ENCODE assay signal across 22 cellular contexts in the genomic region with DNA sequence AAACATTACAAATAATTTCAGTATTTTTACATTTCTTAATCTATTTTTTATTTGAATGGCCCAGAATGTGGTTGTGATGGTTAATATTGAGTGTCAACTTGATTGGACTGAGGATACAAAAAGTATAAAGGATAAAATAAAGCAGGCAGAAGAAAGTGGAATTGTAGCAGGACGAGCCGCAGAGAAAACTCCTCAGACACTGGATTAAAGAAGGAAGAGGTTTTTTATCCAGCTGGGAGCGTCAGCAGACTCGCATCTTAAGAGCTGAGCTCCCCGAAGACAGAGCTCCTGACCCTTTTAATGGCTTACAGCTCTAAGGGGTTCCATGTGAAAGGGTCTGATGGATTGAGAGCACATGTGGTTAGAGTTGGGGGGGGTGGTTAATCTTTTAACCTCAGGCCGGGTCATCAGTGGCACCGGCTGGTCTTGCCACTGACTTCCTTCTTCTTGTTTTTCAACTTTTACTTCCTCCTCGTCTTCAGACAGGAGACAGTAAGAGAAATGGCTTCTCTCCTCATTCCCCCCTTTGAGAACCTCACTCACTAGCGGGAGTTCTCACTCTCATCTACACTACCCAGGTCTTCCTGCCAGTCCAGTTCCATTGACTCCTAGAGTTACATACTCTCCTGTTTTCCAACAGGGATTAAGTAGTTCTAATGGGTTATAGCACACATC.
A peak's percentile ranks its signal among the peaks of the same experiment; 100 is the strongest.
DNase-seq lines count a peak whose midpoint lies in the region; ATAC-seq and TF ChIP-seq lines count a peak whose summit lies in the region.
"Had no signal": no experiment of that assay in that cellular context is flagged by ENCODE, and none has a peak within 500 bp of the region (broad histone marks: within the 10 kb centered on the region; RNA-seq: fewer than 3 reads in every experiment).

No MANE protein-coding gene starts in this region.

- H3K9me3 Mint-ChIP-seq in GM23338: peaks cover 35% of the 10 kb centered on the region

- no peak overlapping the region for H2AFZ ChIP-seq in GM23338
- H2AFZ ChIP-seq in OCI-LY7 (ENCODE audit: low read length): no peak overlapping the region

- peak; percentile 33 for DNase-seq in GM23338 (ENCODE audit: low spot score)
- DNase-seq in OCI-LY7 (ENCODE audit: low spot score): peak; percentile 32
- peak; percentile 10 for DNase-seq in epithelial cell of esophagus (ENCODE audit: low read depth)
- DNase-seq in left cardiac atrium: no peak
- no peak for DNase-seq in Kasumi-1 (lab: John Stamatoyannopoulos, UW)
- DNase-seq: effector CD8-positive, alpha-beta T cell; IMR-90; kidney glomerular epithelial cell; NCI-H1105; NCI-H526 treated with DMSO at 0.1 percent for 48 hours; small intestine; stimulated activated CD4-positive, alpha-beta T cell treated with anti-CD3 and anti-CD28 coated beads, Interleukin-4, amount 100 ng/mL, for 24 hours; T-helper 9 cell had no signal

- H3K36me3 Mint-ChIP-seq in GM23338 (ENCODE audit: low read depth): peaks cover 50% of the 10 kb centered on the region

- H3K27me3 Mint-ChIP-seq in GM23338 (ENCODE audit: insufficient read depth, low read depth, poor library complexity): peaks cover 5% of the 10 kb centered on the region
- H3K27me3 Mint-ChIP-seq: activated T-helper 17 cell treated with anti-CD3 and anti-CD28 coated beads, Interleukin-2, amount 50 U/mL, for 72 hours; B cell had no signal

- H3K4me1 ChIP-seq in GM23338 (ENCODE audit: insufficient read depth) (no peaks in the 10 kb centered on the region), OCI-LY7 (ENCODE audit: insufficient read depth, low read length, poor library complexity, severe bottlenecking) (no peaks in the 10 kb centered on the region), subcutaneous abdominal adipose tissue (ENCODE audit: control insufficient read depth in 5 of 5, insufficient read depth in 5 of 5, low read length in 5 of 5) (no peaks in the 10 kb centered on the region)
- H3K4me1 ChIP-seq: foreskin keratinocyte, prostate gland had no signal

- H3K36me3 ChIP-seq in GM23338 (ENCODE audit: insufficient read depth): peaks cover 8% of the 10 kb centered on the region; the same call in 1 of the 2 replicates
- peaks cover 54% of the 10 kb centered on the region for H3K36me3 ChIP-seq in OCI-LY7 (ENCODE audit: insufficient read depth, low read length)
- peaks cover 0 to 21% (median 3%) of the 10 kb centered on the region in 5 donors for H3K36me3 ChIP-seq in subcutaneous abdominal adipose tissue (ENCODE audit: control insufficient read depth in 5 of 5, insufficient read depth in 5 of 5, low read length in 5 of 5)
- H3K36me3 ChIP-seq: prostate gland had no signal

- H3K9me3 ChIP-seq in OCI-LY7 (ENCODE audit: low read length) (peaks cover 21% of the 10 kb centered on the region; the same call in 1 of the 2 replicates), subcutaneous abdominal adipose tissue (ENCODE audit: control insufficient read depth in 5 of 5, low read length in 5 of 5) (peaks cover 13 to 35% (median 27%) of the 10 kb centered on the region in 5 donors)
- H3K9me3 ChIP-seq: prostate gland had no signal

- CTCF ChIA-PET in OCI-LY7 (lab: Charles Lee; ENCODE audit: unreplicated experiment): no interaction called here

- no peaks in the 10 kb centered on the region for H3K4me1 Mint-ChIP-seq in GM23338
- H3K4me1 Mint-ChIP-seq: activated T-helper 17 cell treated with anti-CD3 and anti-CD28 coated beads, Interleukin-2, amount 50 U/mL, for 72 hours; B cell had no signal

- no peak for ATAC-seq in GM23338
- no peak for ATAC-seq in left cardiac atrium
- ATAC-seq in HG03565 (IDR thresholded peaks at IDR 0.05; ENCODE audit: unreplicated experiment): no peak
- ATAC-seq: activated CD4-positive, CD25-positive, alpha-beta regulatory T cell treated with anti-CD3 and anti-CD28 coated beads, Interleukin-2, amount 50 U/mL, for 24 hours; activated T-helper 17 cell treated with anti-CD3 and anti-CD28 coated beads, Interleukin-2, amount 50 U/mL, for 72 hours; foreskin keratinocyte; Panc1 had no signal

- no peak overlapping the region for H3K9ac ChIP-seq in subcutaneous abdominal adipose tissue (ENCODE audit: low read length in 5 of 5)

- H3K9me2 ChIP-seq in GM23338 (ENCODE audit: insufficient read depth) (no peaks in the 10 kb centered on the region), OCI-LY7 (ENCODE audit: insufficient read depth, low read length) (no peaks in the 10 kb centered on the region)

- H3K79me2 ChIP-seq in GM23338 (replicated peaks; ENCODE audit: insufficient read depth) (no peaks in the 10 kb centered on the region), OCI-LY7 (ENCODE audit: insufficient read depth, low read depth, low read length) (no peaks in the 10 kb centered on the region)

- no peak overlapping the region for H3K4me2 ChIP-seq in GM23338
- no peak overlapping the region for H3K4me2 ChIP-seq in OCI-LY7 (ENCODE audit: low read length)

- POLR2A ChIA-PET in OCI-LY7 (lab: Charles Lee): interaction anchor here (1.0 kb wide), 1 partner anchor 48 kb away, joined by 3 read pairs; no protein-coding TSS in a partner anchor

- H3K4me3 ChIP-seq in GM23338 (no peak overlapping the region), OCI-LY7 (ENCODE audit: low read depth, low read length, poor library complexity, severe bottlenecking) (no peak overlapping the region), epithelial cell of esophagus (ENCODE audit: low read length) (no peak overlapping the region), subcutaneous abdominal adipose tissue (ENCODE audit: low read depth in 1 of 5, low read length in 5 of 5) (peak overlapping the region in 3 of 5 donors; percentile 11 to 53 (median 47))
- H3K4me3 ChIP-seq: prostate gland, SK-N-MC had no signal

- H4K20me1 ChIP-seq in GM23338 (replicated peaks; ENCODE audit: insufficient read depth) (no peaks in the 10 kb centered on the region), OCI-LY7 (ENCODE audit: insufficient read depth, low read length) (no peaks in the 10 kb centered on the region)

- H3K27ac Mint-ChIP-seq in GM23338: no peak overlapping the region
- H3K27ac Mint-ChIP-seq: activated T-helper 17 cell treated with anti-CD3 and anti-CD28 coated beads, Interleukin-2, amount 50 U/mL, for 72 hours; B cell had no signal

- H3K4me3 Mint-ChIP-seq in GM23338: no peak overlapping the region
- H3K4me3 Mint-ChIP-seq: activated T-helper 17 cell treated with anti-CD3 and anti-CD28 coated beads, Interleukin-2, amount 50 U/mL, for 72 hours; B cell had no signal

- H3K27me3 ChIP-seq in GM23338 (ENCODE audit: insufficient read depth): no peaks in the 10 kb centered on the region
- no peaks in the 10 kb centered on the region for H3K27me3 ChIP-seq in subcutaneous abdominal adipose tissue (ENCODE audit: control insufficient read depth in 5 of 5, insufficient read depth in 4 of 5, low read length in 5 of 5)
- H3K27me3 ChIP-seq: foreskin keratinocyte had no signal

- intact Hi-C loops in OCI-LY7 (cut with micrococcal nuclease; ENCODE audit: unreplicated experiment): no loop called here
- intact Hi-C loops in left cardiac atrium (cut with DNase I): no loop called here

- H3K27ac ChIP-seq in GM23338 (ENCODE audit: low read depth) (no peak overlapping the region), OCI-LY7 (ENCODE audit: low read depth, low read length, poor library complexity, severe bottlenecking) (no peak overlapping the region), subcutaneous abdominal adipose tissue (ENCODE audit: low read depth, low read length) (no peak overlapping the region)
- H3K27ac ChIP-seq: foreskin keratinocyte, prostate gland, SK-N-MC had no signal

- TF ChIP-seq CTCF in GM23338 (conservative IDR thresholded peaks at IDR 0.05; ENCODE audit: low read depth in 2 of 2): no peak
- no peak for TF ChIP-seq CTCF in OCI-LY7 (conservative IDR thresholded peaks at IDR 0.05; ENCODE audit: low read length)
- no peak for TF ChIP-seq CTCF in epithelial cell of esophagus (IDR thresholded peaks at IDR 0.05; ENCODE audit: insufficient read depth, low read depth, low read length, missing control alignments)

- no peaks in the 10 kb centered on the region for H3F3A ChIP-seq in GM23338 (replicated peaks; ENCODE audit: low read depth)

- BruUV-seq in OCI-LY7 (replicated peaks; lab: Mats Ljungman, UMichigan): no TSS peak

TF ChIP-seq in GM23338, 12 proteins besides CTCF, POLR2A, EP300 and RAD21:
- TF ChIP-seq, protein P1, sequence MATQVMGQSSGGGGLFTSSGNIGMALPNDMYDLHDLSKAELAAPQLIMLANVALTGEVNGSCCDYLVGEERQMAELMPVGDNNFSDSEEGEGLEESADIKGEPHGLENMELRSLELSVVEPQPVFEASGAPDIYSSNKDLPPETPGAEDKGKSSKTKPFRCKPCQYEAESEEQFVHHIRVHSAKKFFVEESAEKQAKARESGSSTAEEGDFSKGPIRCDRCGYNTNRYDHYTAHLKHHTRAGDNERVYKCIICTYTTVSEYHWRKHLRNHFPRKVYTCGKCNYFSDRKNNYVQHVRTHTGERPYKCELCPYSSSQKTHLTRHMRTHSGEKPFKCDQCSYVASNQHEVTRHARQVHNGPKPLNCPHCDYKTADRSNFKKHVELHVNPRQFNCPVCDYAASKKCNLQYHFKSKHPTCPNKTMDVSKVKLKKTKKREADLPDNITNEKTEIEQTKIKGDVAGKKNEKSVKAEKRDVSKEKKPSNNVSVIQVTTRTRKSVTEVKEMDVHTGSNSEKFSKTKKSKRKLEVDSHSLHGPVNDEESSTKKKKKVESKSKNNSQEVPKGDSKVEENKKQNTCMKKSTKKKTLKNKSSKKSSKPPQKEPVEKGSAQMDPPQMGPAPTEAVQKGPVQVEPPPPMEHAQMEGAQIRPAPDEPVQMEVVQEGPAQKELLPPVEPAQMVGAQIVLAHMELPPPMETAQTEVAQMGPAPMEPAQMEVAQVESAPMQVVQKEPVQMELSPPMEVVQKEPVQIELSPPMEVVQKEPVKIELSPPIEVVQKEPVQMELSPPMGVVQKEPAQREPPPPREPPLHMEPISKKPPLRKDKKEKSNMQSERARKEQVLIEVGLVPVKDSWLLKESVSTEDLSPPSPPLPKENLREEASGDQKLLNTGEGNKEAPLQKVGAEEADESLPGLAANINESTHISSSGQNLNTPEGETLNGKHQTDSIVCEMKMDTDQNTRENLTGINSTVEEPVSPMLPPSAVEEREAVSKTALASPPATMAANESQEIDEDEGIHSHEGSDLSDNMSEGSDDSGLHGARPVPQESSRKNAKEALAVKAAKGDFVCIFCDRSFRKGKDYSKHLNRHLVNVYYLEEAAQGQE (IDR thresholded peaks at IDR 0.05; ENCODE audit: unreplicated experiment): no peak
- no peak for TF ChIP-seq NANOG (IDR thresholded peaks at IDR 0.05; ENCODE audit: borderline replicate concordance)

Comparison
In these comparisons a context has a peak if more than half of its experiments do, and no peak if none do; other contexts are left out.
1. DNase-seq: peak in GM23338 (single experiment), OCI-LY7 (single experiment) and epithelial cell of esophagus (single experiment); none in left cardiac atrium (single experiment) and Kasumi-1 (0 of 2).
2. H3K4me3 ChIP-seq: peak in subcutaneous abdominal adipose tissue (3 of 5); none in GM23338 (single experiment), OCI-LY7 (single experiment) and epithelial cell of esophagus (single experiment).